ENCODE assay signal across 3 cellular contexts in the genomic region with DNA sequence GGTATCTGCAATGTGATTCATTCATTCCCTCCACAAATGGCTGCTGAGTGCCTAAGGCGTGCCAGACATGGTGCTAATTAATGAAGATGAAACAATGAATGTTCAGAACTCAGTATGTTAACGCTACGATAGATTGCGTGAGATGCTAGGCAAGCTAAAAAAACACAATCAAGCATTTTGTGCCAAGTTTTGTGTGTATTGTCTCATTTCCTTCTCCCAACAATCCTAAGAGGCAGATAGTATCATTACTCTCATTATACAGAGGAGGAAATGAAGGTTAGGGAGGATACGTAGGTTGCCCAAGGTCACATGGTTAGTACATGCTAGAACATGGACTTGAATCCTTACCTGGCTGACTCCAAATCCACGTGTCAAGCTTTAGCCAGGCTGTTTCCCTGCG.
A peak's percentile ranks its signal among the peaks of the same experiment; 100 is the strongest.
TF ChIP-seq lines count a peak whose summit lies in the region.

No MANE protein-coding gene starts in this region.

TF ChIP-seq in SK-N-SH, 30 proteins besides CTCF, POLR2A, EP300 and RAD21 (continued from another document):
- TF ChIP-seq USF2 (IDR thresholded peaks at IDR 0.05; ENCODE audit: borderline replicate concordance, low read depth, low read length) (no peak), FOSL2 (IDR thresholded peaks at IDR 0.05; ENCODE audit: borderline replicate concordance, low read depth) (no peak), ELF1 (IDR thresholded peaks at IDR 0.05) (no peak), TEAD4 (IDR thresholded peaks at IDR 0.05; ENCODE audit: borderline replicate concordance, insufficient read depth) (no peak), SIN3A (IDR thresholded peaks at IDR 0.05; ENCODE audit: borderline replicate concordance, low read depth, low read length) (no peak), RXRA (IDR thresholded peaks at IDR 0.05; ENCODE audit: borderline replicate concordance, low read depth) (no peak), MEF2A (IDR thresholded peaks at IDR 0.05; ENCODE audit: borderline replicate concordance, low read depth) (no peak), TAF1 (IDR thresholded peaks at IDR 0.05; ENCODE audit: borderline replicate concordance, low read depth, low read length) (no peak), CHD2 (IDR thresholded peaks at IDR 0.05; ENCODE audit: low read length, partially characterized antibody) (no peak), GABPA (IDR thresholded peaks at IDR 0.05; ENCODE audit: low read depth) (no peak)
- TF ChIP-seq, protein P1, sequence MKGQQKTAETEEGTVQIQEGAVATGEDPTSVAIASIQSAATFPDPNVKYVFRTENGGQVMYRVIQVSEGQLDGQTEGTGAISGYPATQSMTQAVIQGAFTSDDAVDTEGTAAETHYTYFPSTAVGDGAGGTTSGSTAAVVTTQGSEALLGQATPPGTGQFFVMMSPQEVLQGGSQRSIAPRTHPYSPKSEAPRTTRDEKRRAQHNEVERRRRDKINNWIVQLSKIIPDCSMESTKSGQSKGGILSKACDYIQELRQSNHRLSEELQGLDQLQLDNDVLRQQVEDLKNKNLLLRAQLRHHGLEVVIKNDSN (IDR thresholded peaks at IDR 0.05; ENCODE audit: borderline replicate concordance, low read depth), result no peak

TF ChIP-seq in SK-N-SH treated with all-trans-retinoic acid at 6 μM for 48 hours, 23 proteins besides CTCF, POLR2A, EP300 and RAD21 (continues in another document):
- TF ChIP-seq, protein P2, sequence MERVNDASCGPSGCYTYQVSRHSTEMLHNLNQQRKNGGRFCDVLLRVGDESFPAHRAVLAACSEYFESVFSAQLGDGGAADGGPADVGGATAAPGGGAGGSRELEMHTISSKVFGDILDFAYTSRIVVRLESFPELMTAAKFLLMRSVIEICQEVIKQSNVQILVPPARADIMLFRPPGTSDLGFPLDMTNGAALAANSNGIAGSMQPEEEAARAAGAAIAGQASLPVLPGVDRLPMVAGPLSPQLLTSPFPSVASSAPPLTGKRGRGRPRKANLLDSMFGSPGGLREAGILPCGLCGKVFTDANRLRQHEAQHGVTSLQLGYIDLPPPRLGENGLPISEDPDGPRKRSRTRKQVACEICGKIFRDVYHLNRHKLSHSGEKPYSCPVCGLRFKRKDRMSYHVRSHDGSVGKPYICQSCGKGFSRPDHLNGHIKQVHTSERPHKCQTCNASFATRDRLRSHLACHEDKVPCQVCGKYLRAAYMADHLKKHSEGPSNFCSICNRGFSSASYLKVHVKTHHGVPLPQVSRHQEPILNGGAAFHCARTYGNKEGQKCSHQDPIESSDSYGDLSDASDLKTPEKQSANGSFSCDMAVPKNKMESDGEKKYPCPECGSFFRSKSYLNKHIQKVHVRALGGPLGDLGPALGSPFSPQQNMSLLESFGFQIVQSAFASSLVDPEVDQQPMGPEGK (CRISPR knock-in tag; IDR thresholded peaks at IDR 0.05; ENCODE audit: borderline replicate concordance), result no peak
- no peak for TF ChIP-seq TSHZ2 (CRISPR knock-in tag; IDR thresholded peaks at IDR 0.05)
- TF ChIP-seq TCF4 (CRISPR knock-in tag; IDR thresholded peaks at IDR 0.05; ENCODE audit: borderline replicate concordance), result no peak
- no peak for TF ChIP-seq RARB (CRISPR knock-in tag; IDR thresholded peaks at IDR 0.05)
- TF ChIP-seq BACH2 (CRISPR knock-in tag; IDR thresholded peaks at IDR 0.05; ENCODE audit: borderline replicate concordance), result no peak
- no peak for TF ChIP-seq ZNF8 (CRISPR knock-in tag; IDR thresholded peaks at IDR 0.05)
- no peak for TF ChIP-seq ARNTL (CRISPR knock-in tag; IDR thresholded peaks at IDR 0.05; ENCODE audit: borderline replicate concordance, low read depth)
- TF ChIP-seq ZNF70 (CRISPR knock-in tag; IDR thresholded peaks at IDR 0.05), result no peak
- TF ChIP-seq CREB5 (CRISPR knock-in tag; IDR thresholded peaks at IDR 0.05; ENCODE audit: low read depth), result no peak
- TF ChIP-seq ZNF565 (CRISPR knock-in tag; conservative IDR thresholded peaks at IDR 0.05; ENCODE audit: low read depth), result no peak
- no peak for TF ChIP-seq SNAI2 (CRISPR knock-in tag; IDR thresholded peaks at IDR 0.05)
- TF ChIP-seq ZFP3 (CRISPR knock-in tag; IDR thresholded peaks at IDR 0.05), result no peak
- TF ChIP-seq ZFP30 (CRISPR knock-in tag; IDR thresholded peaks at IDR 0.05), result no peak
- TF ChIP-seq, protein P3, sequence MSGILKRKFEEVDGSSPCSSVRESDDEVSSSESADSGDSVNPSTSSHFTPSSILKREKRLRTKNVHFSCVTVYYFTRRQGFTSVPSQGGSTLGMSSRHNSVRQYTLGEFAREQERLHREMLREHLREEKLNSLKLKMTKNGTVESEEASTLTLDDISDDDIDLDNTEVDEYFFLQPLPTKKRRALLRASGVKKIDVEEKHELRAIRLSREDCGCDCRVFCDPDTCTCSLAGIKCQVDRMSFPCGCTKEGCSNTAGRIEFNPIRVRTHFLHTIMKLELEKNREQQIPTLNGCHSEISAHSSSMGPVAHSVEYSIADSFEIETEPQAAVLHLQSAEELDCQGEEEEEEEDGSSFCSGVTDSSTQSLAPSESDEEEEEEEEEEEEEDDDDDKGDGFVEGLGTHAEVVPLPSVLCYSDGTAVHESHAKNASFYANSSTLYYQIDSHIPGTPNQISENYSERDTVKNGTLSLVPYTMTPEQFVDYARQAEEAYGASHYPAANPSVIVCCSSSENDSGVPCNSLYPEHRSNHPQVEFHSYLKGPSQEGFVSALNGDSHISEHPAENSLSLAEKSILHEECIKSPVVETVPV (CRISPR knock-in tag; IDR thresholded peaks at IDR 0.05), result no peak
- no peak for TF ChIP-seq GLIS3 (CRISPR knock-in tag; IDR thresholded peaks at IDR 0.05)

TF ChIP-seq in HepG2, 621 proteins besides CTCF, POLR2A, EP300 and RAD21:
- peak; percentile 20; the same call in 1 of the 2 replicates for TF ChIP-seq MNT (IDR thresholded peaks at IDR 0.05)
- TF ChIP-seq ARNT (IDR thresholded peaks at IDR 0.05), result no peak
